In the genomic region with DNA sequence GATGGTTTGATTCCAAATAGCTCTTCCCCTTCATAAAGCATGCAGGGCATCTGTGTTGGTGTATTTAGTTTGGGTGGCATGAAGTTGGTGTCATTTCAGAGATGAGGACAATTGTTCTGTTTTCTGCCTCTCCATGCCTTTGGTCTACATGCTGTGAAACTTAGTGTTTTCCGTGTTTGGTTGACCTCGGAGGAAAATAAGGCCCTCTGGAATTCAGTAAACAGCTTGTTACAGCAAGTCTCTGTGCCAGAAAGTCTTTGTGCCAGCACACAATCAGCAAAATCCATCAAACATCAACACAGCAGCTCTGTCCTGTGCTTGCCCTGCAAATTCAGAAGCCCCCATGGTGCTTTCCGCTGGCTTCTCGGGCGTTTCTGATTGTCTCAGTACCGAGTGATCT, we compare ENCODE assay signal across 28 cellular contexts. TPM values are rescaled to one million over a fixed set of nuclear protein-coding genes. Genes with fewer than 3 reads are reported as not detected.
"Had no signal": no experiment of that assay in that cellular context is flagged by ENCODE, and none has a peak within 500 bp of the region (broad histone marks: within the 10 kb centered on the region; RNA-seq: fewer than 3 reads in every experiment).

No MANE protein-coding gene starts in this region.

- H3K4me1 ChIP-seq: pancreas had no signal

- H3K27ac ChIP-seq: pancreas, stomach had no signal

- H3K9me3 ChIP-seq: breast epithelium, pancreas, stomach, thyroid gland had no signal

- H3K4me3 ChIP-seq: breast epithelium, pancreas, skin epidermis, stomach, thyroid gland had no signal

- H3K27ac Mint-ChIP-seq: activated CD4-positive, alpha-beta T cell treated with anti-CD3 and anti-CD28 coated beads for 36 hours; activated CD8-positive, alpha-beta memory T cell treated with anti-CD3 and anti-CD28 coated beads, Interleukin-2, amount 10 ng/mL, durations not matched to agents 7 days and 5 days; activated CD8-positive, alpha-beta T cell treated with anti-CD3 and anti-CD28 coated beads, Interleukin-2, amount 10 ng/mL, durations not matched to agents 7 days and 5 days; endodermal cell; memory B cell; naive thymus-derived CD4-positive, alpha-beta T cell; stimulated activated memory B cell treated with anti-CD40 and anti-IgM and Interleukin-4, amounts not matched to agents 10 μg/mL and 1 μg/mL and 100 μg/mL, for 72 hours; T-helper 2 cell treated with Interferon-gamma antibody and Interleukin-4, amounts not matched to agents 5 μg/mL and 100 μg/mL, for 36 hours had no signal

- H3K27me3 Mint-ChIP-seq: activated CD4-positive, alpha-beta T cell treated with anti-CD3 and anti-CD28 coated beads for 36 hours; activated CD8-positive, alpha-beta memory T cell treated with anti-CD3 and anti-CD28 coated beads, Interleukin-2, amount 10 ng/mL, durations not matched to agents 7 days and 5 days; memory B cell; naive thymus-derived CD4-positive, alpha-beta T cell; stimulated activated memory B cell treated with anti-CD40 and anti-IgM and Interleukin-4, amounts not matched to agents 10 μg/mL and 1 μg/mL and 100 μg/mL, for 72 hours had no signal

- H3K4me3 Mint-ChIP-seq: activated CD4-positive, alpha-beta T cell treated with anti-CD3 and anti-CD28 coated beads for 36 hours; activated CD8-positive, alpha-beta memory T cell treated with anti-CD3 and anti-CD28 coated beads, Interleukin-2, amount 10 ng/mL, durations not matched to agents 7 days and 5 days; activated CD8-positive, alpha-beta T cell treated with anti-CD3 and anti-CD28 coated beads, Interleukin-2, amount 10 ng/mL, durations not matched to agents 7 days and 5 days; endodermal cell; memory B cell; naive thymus-derived CD4-positive, alpha-beta T cell; stimulated activated memory B cell treated with anti-CD40 and anti-IgM and Interleukin-4, amounts not matched to agents 10 μg/mL and 1 μg/mL and 100 μg/mL, for 72 hours; T-helper 2 cell treated with Interferon-gamma antibody and Interleukin-4, amounts not matched to agents 5 μg/mL and 100 μg/mL, for 36 hours had no signal

- DNase-seq: activated CD4-positive, alpha-beta T cell treated with anti-CD3 and anti-CD28 coated beads for 36 hours; activated CD4-positive, CD25-positive, alpha-beta regulatory T cell; activated CD8-positive, alpha-beta memory T cell treated with anti-CD3 and anti-CD28 coated beads, Interleukin-2, amount 10 ng/mL, durations not matched to agents 7 days and 5 days; activated CD8-positive, alpha-beta T cell treated with anti-CD3 and anti-CD28 coated beads, Interleukin-2, amount 10 ng/mL, durations not matched to agents 7 days and 5 days; activated gamma-delta T cell treated with Interleukin-2 at 50 U/mL for 16 hours; activated naive CD4-positive, alpha-beta T cell treated with anti-CD3 and anti-CD28 coated beads, Interleukin-2, amount 50 U/mL, for 16 hours; amygdala; central memory CD4-positive, alpha-beta T cell; endodermal cell; foreskin fibroblast; head of caudate nucleus; hippocampal formation; left colon; midbrain; naive thymus-derived CD4-positive, alpha-beta T cell; nucleus accumbens; pancreas; right cardiac atrium; stimulated activated CD4-positive, alpha-beta T cell treated with anti-CD3 and anti-CD28 coated beads, Interleukin-4, amount 100 ng/mL, for 24 hours; stomach; T-helper 1 cell; thyroid gland had no signal

- H3K27me3 ChIP-seq: breast epithelium, pancreas, stomach, thyroid gland had no signal

- H3K9me3 Mint-ChIP-seq: endodermal cell; memory B cell; naive thymus-derived CD4-positive, alpha-beta T cell; stimulated activated memory B cell treated with anti-CD40 and anti-IgM and Interleukin-4, amounts not matched to agents 10 μg/mL and 1 μg/mL and 100 μg/mL, for 72 hours; T-helper 2 cell treated with Interferon-gamma antibody and Interleukin-4, amounts not matched to agents 5 μg/mL and 100 μg/mL, for 36 hours had no signal

- ATAC-seq: activated CD4-positive, alpha-beta T cell treated with anti-CD3 and anti-CD28 coated beads for 36 hours; activated CD8-positive, alpha-beta memory T cell treated with anti-CD3 and anti-CD28 coated beads, Interleukin-2, amount 10 ng/mL, durations not matched to agents 7 days and 5 days; activated CD8-positive, alpha-beta T cell treated with anti-CD3 and anti-CD28 coated beads, Interleukin-2, amount 10 ng/mL, durations not matched to agents 7 days and 5 days; esophagus mucosa; left colon; naive thymus-derived CD4-positive, alpha-beta T cell; pancreas; right cardiac atrium; stimulated activated memory B cell treated with anti-CD40 and anti-IgM and Interleukin-4, amounts not matched to agents 10 μg/mL and 1 μg/mL and 100 μg/mL, for 72 hours had no signal

RNA-seq across cellular contexts. Expression of gene TNFRSF9, which starts 30.4 kb away (rescaled TPM):
- total RNA-seq: endodermal cell, right cardiac atrium had no signal
